2 cellular contexts compared by ENCODE assay signal in the genomic region with DNA sequence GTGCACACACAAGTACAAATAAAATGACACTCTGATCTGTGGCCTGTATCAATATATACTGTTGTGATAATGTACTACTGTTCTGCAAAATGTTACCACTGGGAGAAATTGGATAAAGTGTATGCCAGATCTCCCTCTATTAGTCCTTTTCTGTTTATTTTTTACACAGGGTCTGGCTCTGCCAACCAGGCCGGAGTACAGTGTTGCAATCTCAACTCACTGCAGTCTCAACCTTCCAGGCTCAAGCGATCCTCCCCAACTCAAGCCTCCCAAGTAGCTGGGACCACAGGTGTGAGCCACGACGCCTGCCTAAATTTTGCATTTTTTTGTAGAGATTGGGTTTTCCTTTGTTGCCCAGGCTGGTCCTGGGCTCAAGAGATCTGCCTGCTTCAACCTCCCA.
TF ChIP-seq lines count a peak whose summit lies in the region.

No MANE protein-coding gene starts in this region.

TF ChIP-seq in SK-N-SH, 30 proteins besides CTCF, POLR2A, EP300 and RAD21 (continued from another document):
- TF ChIP-seq POLR2AphosphoS5 (IDR thresholded peaks at IDR 0.05; ENCODE audit: low read depth, low read length), result no peak
- TF ChIP-seq GATA2 (CRISPR knock-in tag; IDR thresholded peaks at IDR 0.05), result no peak
- no peak for TF ChIP-seq TCF12 (IDR thresholded peaks at IDR 0.05)
- TF ChIP-seq TAF1 (IDR thresholded peaks at IDR 0.05; ENCODE audit: borderline replicate concordance, low read depth, low read length), result no peak
- no peak for TF ChIP-seq MEF2A (IDR thresholded peaks at IDR 0.05; ENCODE audit: borderline replicate concordance, low read depth)

TF ChIP-seq in SK-N-SH treated with all-trans-retinoic acid at 6 μM for 48 hours, 23 proteins besides CTCF, POLR2A, EP300 and RAD21 (continued from another document):
- TF ChIP-seq, protein P1, sequence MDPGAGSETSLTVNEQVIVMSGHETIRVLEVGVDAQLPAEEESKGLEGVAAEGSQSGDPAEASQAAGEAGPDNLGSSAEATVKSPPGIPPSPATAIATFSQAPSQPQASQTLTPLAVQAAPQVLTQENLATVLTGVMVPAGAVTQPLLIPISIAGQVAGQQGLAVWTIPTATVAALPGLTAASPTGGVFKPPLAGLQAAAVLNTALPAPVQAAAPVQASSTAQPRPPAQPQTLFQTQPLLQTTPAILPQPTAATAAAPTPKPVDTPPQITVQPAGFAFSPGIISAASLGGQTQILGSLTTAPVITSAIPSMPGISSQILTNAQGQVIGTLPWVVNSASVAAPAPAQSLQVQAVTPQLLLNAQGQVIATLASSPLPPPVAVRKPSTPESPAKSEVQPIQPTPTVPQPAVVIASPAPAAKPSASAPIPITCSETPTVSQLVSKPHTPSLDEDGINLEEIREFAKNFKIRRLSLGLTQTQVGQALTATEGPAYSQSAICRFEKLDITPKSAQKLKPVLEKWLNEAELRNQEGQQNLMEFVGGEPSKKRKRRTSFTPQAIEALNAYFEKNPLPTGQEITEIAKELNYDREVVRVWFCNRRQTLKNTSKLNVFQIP (CRISPR knock-in tag; IDR thresholded peaks at IDR 0.05; ENCODE audit: borderline replicate concordance, low read depth), result no peak
- TF ChIP-seq ZC3H10 (CRISPR knock-in tag; IDR thresholded peaks at IDR 0.05) (no peak), ARNTL (CRISPR knock-in tag; IDR thresholded peaks at IDR 0.05; ENCODE audit: borderline replicate concordance, low read depth) (no peak), TCF4 (CRISPR knock-in tag; IDR thresholded peaks at IDR 0.05; ENCODE audit: borderline replicate concordance) (no peak), OSR1 (CRISPR knock-in tag; IDR thresholded peaks at IDR 0.05) (no peak)
